In genomic region chr16:85222151-85222863, GRCh38 we compare ENCODE assay signal across 24 cellular contexts.
DNase-seq lines count a peak whose midpoint lies in the region; ATAC-seq and TF ChIP-seq lines count a peak whose summit lies in the region.
"Had no signal": no experiment of that assay in that cellular context is flagged by ENCODE, and none has a peak within 500 bp of the region (broad histone marks: within the 10 kb centered on the region; RNA-seq: fewer than 3 reads in every experiment).

No MANE protein-coding gene starts in this region.

- no peak overlapping the region for H3K14ac ChIP-seq in H9 (ENCODE audit: insufficient read depth, low read length)
- H3K14ac ChIP-seq in mesenchymal stem cell (ENCODE audit: low read length in 2 of 2) = no peak overlapping the region

- H3K9me3 Mint-ChIP-seq in H9 = peaks cover 0 to 2% of the 10 kb centered on the region in 2 experiments; a peak in 2 of 5 replicates
- H3K9me3 Mint-ChIP-seq: CD4-positive, CD25-positive, alpha-beta regulatory T cell; central memory CD8-positive, alpha-beta T cell; effector memory CD8-positive, alpha-beta T cell had no signal

- intact Hi-C loops in A673 (cut with micrococcal nuclease; ENCODE audit: unreplicated experiment) = loop anchor here (5.0 kb wide), 1 partner anchor 50 kb away; no protein-coding TSS in a partner anchor
- intact Hi-C loops in body of pancreas (cut with DNase I) = no loop called here

- no TSS peak for BruUV-seq in A673 (replicated peaks; lab: Mats Ljungman, UMichigan)

- H3K4me3 Mint-ChIP-seq in H9 = no peak overlapping the region
- H3K4me3 Mint-ChIP-seq: CD4-positive, CD25-positive, alpha-beta regulatory T cell; central memory CD8-positive, alpha-beta T cell; effector memory CD8-positive, alpha-beta T cell had no signal

- TF ChIP-seq CTCF in A673 (conservative IDR thresholded peaks at IDR 0.05; ENCODE audit: low read depth, low read length) = 0 out of 2 replicates have a peak, but pooled peaks have one; percentile 9
- TF ChIP-seq CTCF in H9 (conservative IDR thresholded peaks at IDR 0.05) = no peak
- TF ChIP-seq CTCF in body of pancreas (IDR thresholded peaks at IDR 0.05) = no peak

- H4K8ac ChIP-seq in H9 (replicated peaks; ENCODE audit: insufficient read length, low read depth, low read length) (no peak overlapping the region), mesenchymal stem cell (ENCODE audit: low read length) (peak overlapping the region; percentile 84)

- no peak overlapping the region for H3K18ac ChIP-seq in H9 (ENCODE audit: insufficient read length, low read depth, low read length)
- peak overlapping the region; percentile 67 to 79 for H3K18ac ChIP-seq in mesenchymal stem cell (ENCODE audit: low read depth in 1 of 2, low read length in 2 of 2)

- peaks cover 3% of the 10 kb centered on the region; the same call in 1 of the 2 replicates for H3K27me3 Mint-ChIP-seq in H9 (ENCODE audit: low read depth)

- H3K4me2 ChIP-seq in H9 (ENCODE audit: insufficient read depth, insufficient read length, low read length) = no peak overlapping the region
- peak overlapping the region; percentile 20 for H3K4me2 ChIP-seq in mesenchymal stem cell (ENCODE audit: low read length, poor library complexity, severe bottlenecking)
- H3K4me2 ChIP-seq: A549, SK-N-SH had no signal

- H3K4ac ChIP-seq in H9 (ENCODE audit: low read depth, low read length) (no peak overlapping the region), mesenchymal stem cell (ENCODE audit: low read depth in 1 of 2, low read length in 2 of 2) (peak overlapping the region; percentile 37 to 88)

- peak; percentile 81 for DNase-seq in A673 (ENCODE audit: low spot score)
- DNase-seq in H9 = no peak
- DNase-seq in SK-N-DZ (ENCODE audit: low spot score) = peak; percentile 60
- DNase-seq in mesenchymal stem cell = no peak
- DNase-seq in body of pancreas = no peak
- no peak for DNase-seq in NCI-H345 (lab: John Stamatoyannopoulos, UW)
- DNase-seq: CD4-positive, CD25-positive, alpha-beta regulatory T cell; effector memory CD8-positive, alpha-beta T cell; islet precursor cell; midbrain; NCI-H2029; NCI-H526 treated with DMSO at 0.1 percent for 48 hours; sigmoid colon; SK-N-SH; stimulated activated naive CD8-positive, alpha-beta T cell treated with anti-CD3 and anti-CD28 coated beads, Interleukin-15, Interleukin-2, amounts not matched to agents 100 U/mL and 50 U/mL, for 24 hours; trophoblast cell had no signal

- H3K9ac ChIP-seq in H9 (ENCODE audit: extremely low read depth, insufficient read length, low read length) = no peak overlapping the region
- no peak overlapping the region for H3K9ac ChIP-seq in mesenchymal stem cell (ENCODE audit: low read length)
- H3K9ac ChIP-seq: SK-N-SH had no signal

- H3K56ac ChIP-seq in H9 (ENCODE audit: insufficient read length, low read depth, low read length) = no peak overlapping the region

- ATAC-seq in GM19324 (IDR thresholded peaks at IDR 0.05; ENCODE audit: low FRiP score, unreplicated experiment) (no peak), body of pancreas (no peak), GM18909 (IDR thresholded peaks at IDR 0.05; ENCODE audit: poor library complexity, unreplicated experiment) (no peak)
- ATAC-seq: activated CD4-positive, CD25-positive, alpha-beta regulatory T cell treated with anti-CD3 and anti-CD28 coated beads, Interleukin-2, amount 50 U/mL, for 24 hours; effector memory CD8-positive, alpha-beta T cell; K562; stimulated activated naive CD8-positive, alpha-beta T cell treated with anti-CD3 and anti-CD28 coated beads, Interleukin-15, Interleukin-2, amounts not matched to agents 100 U/mL and 50 U/mL, for 24 hours had no signal

- CTCF ChIA-PET in A673 (lab: Charles Lee) = no interaction called here

- H2BK5ac ChIP-seq in H9 (ENCODE audit: insufficient read length, low read length) (no peak overlapping the region), mesenchymal stem cell (ENCODE audit: low read depth, low read length, poor library complexity, severe bottlenecking) (peak overlapping the region; percentile 80)

- H3K9me3 ChIP-seq in A673 (ENCODE audit: low read depth, low read length, poor library complexity, severe bottlenecking) (no peaks in the 10 kb centered on the region), H9 (ENCODE audit: control insufficient read depth, low read depth, low read length) (no peaks in the 10 kb centered on the region), mesenchymal stem cell (ENCODE audit: control insufficient read depth, low read length) (no peaks in the 10 kb centered on the region), body of pancreas (no peaks in the 10 kb centered on the region)
- H3K9me3 ChIP-seq: A549, adrenal gland, neutrophil, sigmoid colon, SK-N-SH had no signal

- POLR2A ChIA-PET in A673 (lab: Charles Lee; ENCODE audit: low non-redundant PET) = no interaction called here

- H3K23ac ChIP-seq in H9 (ENCODE audit: insufficient read length, low read depth, low read length) (no peak overlapping the region), mesenchymal stem cell (ENCODE audit: low read length in 2 of 2) (no peak overlapping the region)

- H2BK12ac ChIP-seq in H9 (ENCODE audit: insufficient read length, low read depth, low read length) (no peak overlapping the region), mesenchymal stem cell (ENCODE audit: low read length in 2 of 2) (peak overlapping the region; percentile 16 to 86)

- H3K36me3 ChIP-seq in A673 (ENCODE audit: insufficient read depth, low read length, poor library complexity, severe bottlenecking) (no peaks in the 10 kb centered on the region), mesenchymal stem cell (ENCODE audit: control insufficient read depth in 1 of 2, insufficient read depth in 2 of 2, low read depth in 1 of 2, low read length in 2 of 2) (no peaks in the 10 kb centered on the region), body of pancreas (replicated peaks in 1 of 2; ENCODE audit: insufficient read depth in 1 of 2, low read depth in 2 of 2) (no peaks in the 10 kb centered on the region)
- H3K36me3 ChIP-seq: adrenal gland, neutrophil, sigmoid colon had no signal

- no peak overlapping the region for H2BK15ac ChIP-seq in H9 (ENCODE audit: low read depth, low read length)
- H2BK15ac ChIP-seq in mesenchymal stem cell (ENCODE audit: low read depth, poor library complexity, severe bottlenecking) = peak overlapping the region; percentile 4

- H3K79me2 ChIP-seq in H9 (ENCODE audit: insufficient read depth, low read length) = peaks cover 1% of the 10 kb centered on the region; the same call in 1 of the 2 replicates

- no peak overlapping the region for H3T11ph ChIP-seq in H9 (ENCODE audit: low read length)

- H2AK5ac ChIP-seq in H9 (ENCODE audit: insufficient read length, low read length) = no peak overlapping the region
- H2AK5ac ChIP-seq in mesenchymal stem cell (ENCODE audit: low read length, severe bottlenecking) = peak overlapping the region; percentile 87

- H3K4me3 ChIP-seq in A673 (ENCODE audit: low read depth, low read length, poor library complexity, severe bottlenecking) = no peak overlapping the region
- H3K4me3 ChIP-seq in mesenchymal stem cell (ENCODE audit: insufficient read depth in 1 of 2, low read depth in 1 of 2, low read length in 2 of 2) = no peak overlapping the region
- no peak overlapping the region for H3K4me3 ChIP-seq in body of pancreas
- H3K4me3 ChIP-seq: A549, adrenal gland, K562, sigmoid colon had no signal

- H3K4me1 ChIP-seq in A673 (ENCODE audit: insufficient read depth, low read length, poor library complexity, severe bottlenecking) = peaks cover 51% of the 10 kb centered on the region
- H3K4me1 ChIP-seq in H9 (ENCODE audit: insufficient read depth, low read length) = peaks cover 3% of the 10 kb centered on the region
- H3K4me1 ChIP-seq in mesenchymal stem cell (ENCODE audit: control insufficient read depth, insufficient read depth, low read depth, low read length) = peaks cover 65% of the 10 kb centered on the region
- peaks cover 16% of the 10 kb centered on the region for H3K4me1 ChIP-seq in body of pancreas

- no peaks in the 10 kb centered on the region for H4K20me1 ChIP-seq in H9 (ENCODE audit: control insufficient read depth, insufficient read depth, insufficient read length)

- H3K79me1 ChIP-seq in H9 (ENCODE audit: insufficient read depth, low read depth, low read length, poor library complexity, severe bottlenecking) (no peaks in the 10 kb centered on the region), mesenchymal stem cell (replicated peaks; ENCODE audit: low read length, poor library complexity, severe bottlenecking) (peaks cover 18% of the 10 kb centered on the region)

- H3K27ac ChIP-seq in A673 (ENCODE audit: low read depth, low read length, poor library complexity, severe bottlenecking) = peak overlapping the region; percentile 91
- no peak overlapping the region for H3K27ac ChIP-seq in H9 (ENCODE audit: insufficient read length, low read depth, low read length)
- H3K27ac ChIP-seq in mesenchymal stem cell (ENCODE audit: low read length, poor library complexity, severe bottlenecking) = peak overlapping the region; percentile 91
- no peak overlapping the region for H3K27ac ChIP-seq in body of pancreas
- H3K27ac ChIP-seq: neutrophil had no signal

- no peak overlapping the region for H2BK20ac ChIP-seq in H9 (ENCODE audit: low read depth, low read length, poor library complexity, severe bottlenecking)

- H3K23me2 ChIP-seq in H9 (ENCODE audit: insufficient read length, low read depth, low read length, poor library complexity, severe bottlenecking) = no peaks in the 10 kb centered on the region

- H2AFZ ChIP-seq in H9 (ENCODE audit: low read length) (no peak overlapping the region), mesenchymal stem cell (ENCODE audit: low read depth, low read length) (no peak overlapping the region)

- H2BK120ac ChIP-seq in H9 (ENCODE audit: low read depth, low read length, poor library complexity, severe bottlenecking) (no peak overlapping the region), mesenchymal stem cell (ENCODE audit: low read depth, low read length) (peak overlapping the region; percentile 74)

- H4K91ac ChIP-seq in H9 (ENCODE audit: insufficient read length, low read depth, low read length) = no peak overlapping the region
- peak overlapping the region; percentile 80 for H4K91ac ChIP-seq in mesenchymal stem cell (ENCODE audit: low read length)

- no peaks in the 10 kb centered on the region for H3K27me3 ChIP-seq in A673 (replicated peaks; ENCODE audit: insufficient read depth, low read depth, low read length, poor library complexity)
- H3K27me3 ChIP-seq in H9 (ENCODE audit: insufficient read depth, low read length) = no peaks in the 10 kb centered on the region
- H3K27me3 ChIP-seq in mesenchymal stem cell (ENCODE audit: control insufficient read depth in 1 of 2, insufficient read depth in 1 of 2, low read length in 2 of 2) = no peaks in the 10 kb centered on the region
- H3K27me3 ChIP-seq in body of pancreas = no peaks in the 10 kb centered on the region
- H3K27me3 ChIP-seq: adrenal gland, sigmoid colon had no signal

- peaks cover 0 to 7% (median 4%) of the 10 kb centered on the region in 3 experiments; a peak in 3 of 7 replicates for H3K36me3 Mint-ChIP-seq in H9 (ENCODE audit: insufficient read depth in 1 of 3, low read depth in 3 of 3)
- H3K36me3 Mint-ChIP-seq: CD4-positive, CD25-positive, alpha-beta regulatory T cell had no signal

- TF ChIP-seq POLR2A in body of pancreas (IDR thresholded peaks at IDR 0.05) = no peak

- H4K5ac ChIP-seq in H9 (ENCODE audit: insufficient read length, low read depth, low read length) = no peak overlapping the region

- H3K4me1 Mint-ChIP-seq in H9 = peaks cover 18 to 44% of the 10 kb centered on the region in 2 experiments

- H3K27ac Mint-ChIP-seq in H9 = peak overlapping the region in 2 of 3 experiments; percentile 36 to 55; a peak in 3 of 7 replicates
- H3K27ac Mint-ChIP-seq: CD4-positive, CD25-positive, alpha-beta regulatory T cell; effector memory CD8-positive, alpha-beta T cell had no signal

- no CpG with 5 or more reads among the region's 24 CpGs for WGBS in H9 (ENCODE audit: extremely low coverage, insufficient read length, low lambda C conversion rate)
- WGBS in mesenchymal stem cell = 66% methylated on average over 24 of the region's 24 CpGs
- WGBS in body of pancreas, 2 donors = 89 to 90% methylated on average over 18 to 24 of the region's 24 CpGs

Comparison
In these comparisons a context has a peak if more than half of its experiments do, and no peak if none do; other contexts are left out.
1. DNase-seq: peak in A673 (single experiment) and SK-N-DZ (single experiment); none in H9 (single experiment), mesenchymal stem cell (single experiment), body of pancreas (0 of 4) and NCI-H345 (single experiment).
2. H3K27ac ChIP-seq: peak in A673 (single experiment) and mesenchymal stem cell (single experiment); none in H9 (single experiment) and body of pancreas (0 of 4).